ENCODE assay signal across 28 cellular contexts in the genomic region with DNA sequence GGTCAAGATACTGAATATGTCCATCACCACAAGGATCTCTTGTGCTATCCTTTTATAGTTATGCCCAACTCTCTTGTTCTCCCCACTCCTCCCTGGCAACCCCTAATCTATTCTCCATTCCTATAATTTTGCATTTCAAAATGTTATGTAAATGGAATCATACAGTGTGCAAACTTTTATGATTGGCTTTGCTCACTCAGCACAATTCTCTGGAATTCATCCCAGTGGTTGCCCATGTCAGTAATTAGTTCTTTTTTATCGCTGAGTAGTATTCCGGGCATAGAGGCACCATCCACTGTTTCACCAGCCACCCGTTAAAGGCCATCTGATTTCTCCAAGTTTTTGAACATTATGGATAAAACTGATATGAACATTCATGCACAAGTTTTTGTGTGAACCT. TPM values are rescaled to one million over a fixed set of nuclear protein-coding genes. Genes with fewer than 3 reads are reported as not detected.
"Had no signal": no experiment of that assay in that cellular context is flagged by ENCODE, and none has a peak within 500 bp of the region (broad histone marks: within the 10 kb centered on the region; RNA-seq: fewer than 3 reads in every experiment).

No MANE protein-coding gene starts in this region.

- H3K27me3 ChIP-seq: stomach, suprapubic skin, testis, thyroid gland, tibial nerve, transverse colon, upper lobe of left lung, upper lobe of right lung, uterus, vagina had no signal

- DNase-seq: stimulated activated CD4-positive, alpha-beta T cell treated with anti-CD3 and anti-CD28 coated beads, Interleukin-2, amount 100 ng/mL, for 48 hours; stimulated activated CD4-positive, alpha-beta T cell treated with anti-CD3 and anti-CD28 coated beads, Interleukin-4, amount 100 ng/mL, for 1 hour; stimulated activated CD4-positive, alpha-beta T cell treated with anti-CD3 and anti-CD28 coated beads, Interleukin-4, amount 100 ng/mL, for 24 hours; stimulated activated CD4-positive, alpha-beta T cell treated with anti-CD3 and anti-CD28 coated beads, Interleukin-4, amount 100 ng/mL, for 4 hours; stimulated activated CD8-positive, alpha-beta memory T cell treated with anti-CD3 and anti-CD28 coated beads, Interleukin-4, amount 100 ng/mL, for 48 hours; stimulated activated naive B cell treated with anti-CD40 and anti-IgM and Interleukin-4, amounts not matched to agents 10 μg/mL and 1 μg/mL and 100 μg/mL, for 72 hours; stimulated activated naive CD4-positive, alpha-beta T cell; stimulated activated naive CD4-positive, alpha-beta T cell treated with Interleukin-2 at 50 U/mL for 16 hours; stimulated activated naive CD8-positive, alpha-beta T cell treated with anti-CD3 and anti-CD28 coated beads, Interleukin-15, amount 100 ng/mL, for 72 hours; stimulated activated naive CD8-positive, alpha-beta T cell treated with anti-CD3 and anti-CD28 coated beads, Interleukin-15, Interleukin-2, amounts not matched to agents 100 U/mL and 50 U/mL, for 24 hours; stomach; substantia nigra; testis; thyroid gland; tibial artery; transverse colon; trophoblast cell; upper lobe of left lung; upper lobe of right lung; uterus had no signal

- FAIRE-seq: urothelium cell line had no signal

- H3K4me3 ChIP-seq: stomach, suprapubic skin, testis, thoracic aorta, thyroid gland, tibial artery, tibial nerve, transverse colon, upper lobe of left lung, upper lobe of right lung, uterus, vagina had no signal

- H3K9me3 ChIP-seq: stomach, suprapubic skin, testis, thoracic aorta, thyroid gland, tibial artery, tibial nerve, transverse colon, upper lobe of left lung, upper lobe of right lung, uterus, vagina had no signal

- H3K27ac ChIP-seq: stomach, suprapubic skin, testis, thoracic aorta, thyroid gland, tibial artery, tibial nerve, transverse colon, upper lobe of left lung, upper lobe of right lung, uterus, vagina had no signal

- ATAC-seq: stimulated activated effector memory CD8-positive, alpha-beta T cell treated with anti-CD3 and anti-CD28 coated beads, Interleukin-12 subunit alpha, Interleukin-12 subunit beta, amount 100 ng/mL, for 72 hours; stimulated activated memory B cell treated with anti-CD40 and anti-IgM and Interleukin-4, amounts not matched to agents 10 μg/mL and 1 μg/mL and 100 μg/mL, for 72 hours; stimulated activated naive B cell treated with anti-CD40 and anti-IgM and Interleukin-4, amounts not matched to agents 10 μg/mL and 1 μg/mL and 100 μg/mL, for 72 hours; stimulated activated naive CD8-positive, alpha-beta T cell treated with anti-CD3 and anti-CD28 coated beads, Interleukin-15, amount 100 ng/mL, for 72 hours; stimulated activated naive CD8-positive, alpha-beta T cell treated with anti-CD3 and anti-CD28 coated beads, Interleukin-15, Interleukin-2, amounts not matched to agents 100 U/mL and 50 U/mL, for 24 hours; upper lobe of right lung had no signal

- H3K36me3 ChIP-seq: stomach, suprapubic skin, thoracic aorta, thyroid gland, tibial artery, tibial nerve, transverse colon, upper lobe of left lung, upper lobe of right lung, uterus, vagina had no signal

- H3K4me1 ChIP-seq: stomach, suprapubic skin, thyroid gland, tibial artery, transverse colon, upper lobe of right lung, uterus, vagina had no signal

RNA-seq across cellular contexts. Expression of a gene that starts 40.4 kb away (rescaled TPM):
- total RNA-seq: subcutaneous adipose tissue, thoracic aorta, thyroid gland, tibial nerve, upper lobe of right lung had no signal
